ENCODE assay signal across 33 cellular contexts in genomic region chr11:66323684-66324083, GRCh38. TPM values are rescaled to one million over a fixed set of nuclear protein-coding genes. Genes with fewer than 3 reads are reported as not detected.
"Had no signal": no experiment of that assay in that cellular context is flagged by ENCODE, and none has a peak within 500 bp of the region (broad histone marks: within the 10 kb centered on the region; RNA-seq: fewer than 3 reads in every experiment).

No MANE protein-coding gene starts in this region.

- H3K36me3 ChIP-seq: brain microvascular endothelial cell, gastrocnemius medialis, ovary, sigmoid colon, stomach, thyroid gland, upper lobe of right lung had no signal

- ATAC-seq: activated CD8-positive, alpha-beta memory T cell treated with anti-CD3 and anti-CD28 coated beads, Interleukin-2, amount 10 ng/mL, durations not matched to agents 7 days and 5 days; gastrocnemius medialis; left cardiac atrium; stimulated activated memory B cell treated with anti-CD40 and anti-IgM and Interleukin-4, amounts not matched to agents 10 μg/mL and 1 μg/mL and 100 μg/mL, for 72 hours; upper lobe of right lung; WTC11 had no signal

- H3K9me3 Mint-ChIP-seq: stimulated activated memory B cell treated with anti-CD40 and anti-IgM and Interleukin-4, amounts not matched to agents 10 μg/mL and 1 μg/mL and 100 μg/mL, for 72 hours had no signal

- H3K4me3 ChIP-seq: coronary artery, dorsolateral prefrontal cortex, gastrocnemius medialis, hepatocyte, ovary, sigmoid colon, stomach, thyroid gland, upper lobe of right lung had no signal

- H3K27me3 ChIP-seq: brain microvascular endothelial cell, dorsolateral prefrontal cortex, gastrocnemius medialis, hepatocyte, ovary, sigmoid colon, stomach, thyroid gland, upper lobe of right lung had no signal

- H3K27ac Mint-ChIP-seq: activated CD4-positive, alpha-beta memory T cell treated with anti-CD3 and anti-CD28 coated beads, Interleukin-2, amount 10 ng/mL, durations not matched to agents 7 days and 5 days; activated T-helper 2 cell treated with anti-CD3 and anti-CD28 coated beads, Interferon-gamma antibody, Interleukin-2, Interleukin-4, amounts not matched to agents 10 μg/mL and 5 μg/mL and 100 μg/mL, durations not matched to agents 14 hours and 24 hours and 36 hours; progenitor cell of endocrine pancreas; stimulated activated memory B cell treated with anti-CD40 and anti-IgM and Interleukin-4, amounts not matched to agents 10 μg/mL and 1 μg/mL and 100 μg/mL, for 72 hours; WTC11 had no signal

- H3K4me3 Mint-ChIP-seq: activated CD4-positive, alpha-beta memory T cell treated with anti-CD3 and anti-CD28 coated beads, Interleukin-2, amount 10 ng/mL, durations not matched to agents 7 days and 5 days; activated CD4-positive, alpha-beta T cell treated with anti-CD3 and anti-CD28 coated beads, Interleukin-2, amount 10 ng/mL, durations not matched to agents 7 days and 5 days; activated CD8-positive, alpha-beta memory T cell treated with anti-CD3 and anti-CD28 coated beads, Interleukin-2, amount 10 ng/mL, durations not matched to agents 7 days and 5 days; mesothelial cell of epicardium; stimulated activated memory B cell treated with anti-CD40 and anti-IgM and Interleukin-4, amounts not matched to agents 10 μg/mL and 1 μg/mL and 100 μg/mL, for 72 hours; WTC11 had no signal

- H3K36me3 Mint-ChIP-seq: mesothelial cell of epicardium; naive B cell; stimulated activated memory B cell treated with anti-CD40 and anti-IgM and Interleukin-4, amounts not matched to agents 10 μg/mL and 1 μg/mL and 100 μg/mL, for 72 hours had no signal

- H3K27me3 Mint-ChIP-seq: activated CD4-positive, alpha-beta T cell treated with anti-CD3 and anti-CD28 coated beads, Interleukin-2, amount 10 ng/mL, durations not matched to agents 7 days and 5 days; activated CD8-positive, alpha-beta memory T cell treated with anti-CD3 and anti-CD28 coated beads, Interleukin-2, amount 10 ng/mL, durations not matched to agents 7 days and 5 days; stimulated activated memory B cell treated with anti-CD40 and anti-IgM and Interleukin-4, amounts not matched to agents 10 μg/mL and 1 μg/mL and 100 μg/mL, for 72 hours had no signal

- DNase-seq: activated CD4-positive, alpha-beta memory T cell treated with anti-CD3 and anti-CD28 coated beads, Interleukin-2, amount 10 ng/mL, durations not matched to agents 7 days and 5 days; activated CD4-positive, alpha-beta T cell treated with anti-CD3 and anti-CD28 coated beads for 1 hour; activated CD4-positive, alpha-beta T cell treated with anti-CD3 and anti-CD28 coated beads, Interleukin-2, amount 10 ng/mL, durations not matched to agents 7 days and 5 days; activated CD8-positive, alpha-beta memory T cell treated with anti-CD3 and anti-CD28 coated beads, Interleukin-2, amount 10 ng/mL, durations not matched to agents 7 days and 5 days; activated T-cell treated with anti-CD3 and anti-CD28 coated beads, Interleukin-2, amount 50 U/mL, for 48 hours; amniotic stem cell; brain microvascular endothelial cell; dorsolateral prefrontal cortex; effector memory CD4-positive, alpha-beta T cell; erythroblast; gastrocnemius medialis; glutamatergic neuron; left cardiac atrium; naive B cell; ovary; sigmoid colon; small intestine; stimulated activated CD4-positive, alpha-beta T cell treated with anti-CD3 and anti-CD28 coated beads, Interleukin-4, amount 100 ng/mL, for 4 hours; stimulated activated CD8-positive, alpha-beta memory T cell treated with anti-CD3 and anti-CD28 coated beads, Interleukin-4, amount 100 ng/mL, for 48 hours; stomach; T-helper 2 cell; thyroid gland; upper lobe of right lung had no signal

- H2AFZ ChIP-seq: hepatocyte had no signal

- H3K27ac ChIP-seq: dorsolateral prefrontal cortex, gastrocnemius medialis, ovary, sigmoid colon, stomach, thyroid gland, upper lobe of right lung had no signal

- H3K9me3 ChIP-seq: gastrocnemius medialis, ovary, sigmoid colon, stomach, thyroid gland, upper lobe of right lung had no signal

RNA-seq across cellular contexts. Expression of gene CD248, which starts 6.8 kb away (rescaled TPM):
- total RNA-seq: activated CD4-positive, alpha-beta memory T cell treated with anti-CD3 and anti-CD28 coated beads, Interleukin-2, amount 10 ng/mL, durations not matched to agents 7 days and 5 days; activated T-helper 2 cell treated with anti-CD3 and anti-CD28 coated beads, Interferon-gamma antibody, Interleukin-2, Interleukin-4, amounts not matched to agents 10 μg/mL and 5 μg/mL and 100 μg/mL, durations not matched to agents 14 hours and 24 hours and 36 hours; renal cortical epithelial cell had no signal

RNA-seq across cellular contexts. Expression of gene TMEM151A, which starts 32.0 kb away (rescaled TPM):
- total RNA-seq: activated CD4-positive, alpha-beta memory T cell treated with anti-CD3 and anti-CD28 coated beads, Interleukin-2, amount 10 ng/mL, durations not matched to agents 7 days and 5 days; activated CD4-positive, alpha-beta T cell treated with anti-CD3 and anti-CD28 coated beads, Interleukin-2, amount 10 ng/mL, durations not matched to agents 7 days and 5 days; activated CD8-positive, alpha-beta memory T cell treated with anti-CD3 and anti-CD28 coated beads, Interleukin-2, amount 10 ng/mL, durations not matched to agents 7 days and 5 days; activated T-helper 2 cell treated with anti-CD3 and anti-CD28 coated beads, Interferon-gamma antibody, Interleukin-2, Interleukin-4, amounts not matched to agents 10 μg/mL and 5 μg/mL and 100 μg/mL, durations not matched to agents 14 hours and 24 hours and 36 hours; gastrocnemius medialis; lower leg skin had no signal
- polyA plus RNA-seq: keratinocyte had no signal
